ENCODE assay signal across 1 cellular context in the genomic region with DNA sequence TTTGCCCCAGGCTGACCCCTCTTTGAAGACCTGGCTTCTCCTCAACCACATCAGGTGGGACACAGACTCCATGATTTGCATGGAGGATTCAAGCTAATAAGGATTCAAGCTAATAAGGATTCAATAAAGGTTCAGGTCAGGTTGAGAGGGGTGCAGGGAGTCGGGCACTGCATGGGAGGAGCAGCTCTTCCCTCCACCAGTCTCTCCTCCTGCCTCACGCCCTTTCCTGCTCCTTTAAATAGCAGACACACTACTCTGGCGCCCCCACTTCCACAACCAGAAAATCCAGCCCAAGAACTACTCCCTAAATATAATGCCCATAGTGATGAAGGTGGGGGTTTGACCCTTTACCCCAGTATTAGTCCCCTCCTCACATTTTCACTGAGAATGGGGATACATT.
TF ChIP-seq lines count a peak whose summit lies in the region.

No MANE protein-coding gene starts in this region.

TF ChIP-seq in Ishikawa, 13 proteins besides CTCF, POLR2A, EP300 and RAD21 (continued from another document):
- TF ChIP-seq, protein P1, sequence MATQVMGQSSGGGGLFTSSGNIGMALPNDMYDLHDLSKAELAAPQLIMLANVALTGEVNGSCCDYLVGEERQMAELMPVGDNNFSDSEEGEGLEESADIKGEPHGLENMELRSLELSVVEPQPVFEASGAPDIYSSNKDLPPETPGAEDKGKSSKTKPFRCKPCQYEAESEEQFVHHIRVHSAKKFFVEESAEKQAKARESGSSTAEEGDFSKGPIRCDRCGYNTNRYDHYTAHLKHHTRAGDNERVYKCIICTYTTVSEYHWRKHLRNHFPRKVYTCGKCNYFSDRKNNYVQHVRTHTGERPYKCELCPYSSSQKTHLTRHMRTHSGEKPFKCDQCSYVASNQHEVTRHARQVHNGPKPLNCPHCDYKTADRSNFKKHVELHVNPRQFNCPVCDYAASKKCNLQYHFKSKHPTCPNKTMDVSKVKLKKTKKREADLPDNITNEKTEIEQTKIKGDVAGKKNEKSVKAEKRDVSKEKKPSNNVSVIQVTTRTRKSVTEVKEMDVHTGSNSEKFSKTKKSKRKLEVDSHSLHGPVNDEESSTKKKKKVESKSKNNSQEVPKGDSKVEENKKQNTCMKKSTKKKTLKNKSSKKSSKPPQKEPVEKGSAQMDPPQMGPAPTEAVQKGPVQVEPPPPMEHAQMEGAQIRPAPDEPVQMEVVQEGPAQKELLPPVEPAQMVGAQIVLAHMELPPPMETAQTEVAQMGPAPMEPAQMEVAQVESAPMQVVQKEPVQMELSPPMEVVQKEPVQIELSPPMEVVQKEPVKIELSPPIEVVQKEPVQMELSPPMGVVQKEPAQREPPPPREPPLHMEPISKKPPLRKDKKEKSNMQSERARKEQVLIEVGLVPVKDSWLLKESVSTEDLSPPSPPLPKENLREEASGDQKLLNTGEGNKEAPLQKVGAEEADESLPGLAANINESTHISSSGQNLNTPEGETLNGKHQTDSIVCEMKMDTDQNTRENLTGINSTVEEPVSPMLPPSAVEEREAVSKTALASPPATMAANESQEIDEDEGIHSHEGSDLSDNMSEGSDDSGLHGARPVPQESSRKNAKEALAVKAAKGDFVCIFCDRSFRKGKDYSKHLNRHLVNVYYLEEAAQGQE (IDR thresholded peaks at IDR 0.05; ENCODE audit: low read depth) = no peak
